1 cellular context compared by ENCODE assay signal in genomic region chr1:212430955-212431394, GRCh38.
TF ChIP-seq lines count a peak whose summit lies in the region.

No MANE protein-coding gene starts in this region.

TF ChIP-seq in K562, 482 proteins besides CTCF, POLR2A, EP300 and RAD21 (continued from another document and continues in another):
- TF ChIP-seq ZNF592 (IDR thresholded peaks at IDR 0.05) (peak; percentile 98), ZNF436 (CRISPR knock-in tag; IDR thresholded peaks at IDR 0.05) (no peak), ETS1 (conservative IDR thresholded peaks at IDR 0.05; ENCODE audit: control insufficient read depth, low read depth, low read length) (no peak), FOXO4 (CRISPR knock-in tag; IDR thresholded peaks at IDR 0.05) (no peak), POLR2AphosphoS5 (IDR thresholded peaks at IDR 0.05; ENCODE audit: control insufficient read depth, insufficient read depth, low read depth, low read length) (peak; percentile 64; the same call in 1 of the 2 replicates), ZKSCAN3 (CRISPR knock-in tag; IDR thresholded peaks at IDR 0.05) (no peak), MTA2 (IDR thresholded peaks at IDR 0.05; ENCODE audit: low read depth) (peak; percentile 55), RHOXF2B (CRISPR knock-in tag; conservative IDR thresholded peaks at IDR 0.05) (peak; percentile 77; the same call in 1 of the 2 replicates), PHF21A (IDR thresholded peaks at IDR 0.05; ENCODE audit: borderline replicate concordance, low read depth) (no peak), KLF6 (CRISPR knock-in tag; IDR thresholded peaks at IDR 0.05; ENCODE audit: borderline replicate concordance) (peak; percentile 97), ZNF140 (CRISPR knock-in tag; IDR thresholded peaks at IDR 0.05) (peak; percentile 80; the same call in 1 of the 2 replicates), MYC (IDR thresholded peaks at IDR 0.05; ENCODE audit: low read depth, low read length) (no peak), MYC (CRISPR knock-in tag; IDR thresholded peaks at IDR 0.05; ENCODE audit: borderline replicate concordance, low read depth) (peak; percentile 80), ZNF253 (CRISPR knock-in tag; conservative IDR thresholded peaks at IDR 0.05) (0 out of 2 replicates have a peak, but pooled peaks have one; percentile 24), TSHZ1 (CRISPR knock-in tag; IDR thresholded peaks at IDR 0.05) (peak; percentile 63; the same call in 1 of the 2 replicates), ELF1 (tag; IDR thresholded peaks at IDR 0.05) (no peak), ADNP (tag; IDR thresholded peaks at IDR 0.05) (peak; percentile 57; the same call in 1 of the 2 replicates), IRF9 (tag; IDR thresholded peaks at IDR 0.05) (peak; percentile 87), ATF3 (IDR thresholded peaks at IDR 0.05) (no peak), ATF3 (CRISPR knock-in tag; conservative IDR thresholded peaks at IDR 0.05) (no peak), GABPA (tag; conservative IDR thresholded peaks at IDR 0.05; ENCODE audit: low read depth) (peak; percentile 59), ZNF143 (CRISPR knock-in tag; IDR thresholded peaks at IDR 0.05) (no peak), RCOR1 (IDR thresholded peaks at IDR 0.05; ENCODE audit: borderline replicate concordance in 1 of 2, low read depth in 2 of 2, low read length in 2 of 2) (peak in 1 of 2 experiments; percentile 86; a peak in 2 of 4 replicates), TCF15 (CRISPR knock-in tag; IDR thresholded peaks at IDR 0.05) (peak; percentile 97), ZNF780A (CRISPR knock-in tag; IDR thresholded peaks at IDR 0.05) (no peak), ZNF232 (CRISPR knock-in tag; IDR thresholded peaks at IDR 0.05) (no peak), ZNF512 (tag; IDR thresholded peaks at IDR 0.05) (no peak), ZMIZ1 (IDR thresholded peaks at IDR 0.05; ENCODE audit: low read depth in 2 of 2, low read length in 2 of 2) (no peak), KDM1A (IDR thresholded peaks at IDR 0.05) (peak; percentile 44 to 51; a peak in 3 of 4 replicates), TCF3 (CRISPR knock-in tag; IDR thresholded peaks at IDR 0.05) (peak; percentile 86), PHB (CRISPR knock-in tag; IDR thresholded peaks at IDR 0.05) (no peak), ARID4B (CRISPR knock-in tag; IDR thresholded peaks at IDR 0.05) (0 out of 2 replicates have a peak, but pooled peaks have one; percentile 3), CEBPG (CRISPR knock-in tag; IDR thresholded peaks at IDR 0.05) (no peak), CEBPG (tag; conservative IDR thresholded peaks at IDR 0.05 in 1 of 2, IDR thresholded peaks at IDR 0.05 in 1 of 2) (no peak), IFI16 (CRISPR knock-in tag; IDR thresholded peaks at IDR 0.05) (peak; percentile 82; the same call in 1 of the 2 replicates), HDAC8 (tag; IDR thresholded peaks at IDR 0.05) (peak; percentile 66; the same call in 1 of the 2 replicates)
